ENCODE assay signal across 8 cellular contexts in genomic region chr5:139138790-139139189, GRCh38. TPM values are rescaled to one million over a fixed set of nuclear protein-coding genes. Genes with fewer than 3 reads are reported as not detected.
DNase-seq lines count a peak whose midpoint lies in the region; ATAC-seq and TF ChIP-seq lines count a peak whose summit lies in the region.

No MANE protein-coding gene starts in this region.

- ATAC-seq in HG03378 (IDR thresholded peaks at IDR 0.05; ENCODE audit: unreplicated experiment) (no peak), GM21737 (IDR thresholded peaks at IDR 0.05; ENCODE audit: unreplicated experiment) (no peak), GM18505 (IDR thresholded peaks at IDR 0.05; ENCODE audit: unreplicated experiment) (no peak)

- H3K36me3 Mint-ChIP-seq in mesothelial cell of epicardium = no peaks in the 10 kb centered on the region

- no peaks in the 10 kb centered on the region for H3K27me3 Mint-ChIP-seq in mesothelial cell of epicardium (ENCODE audit: low read depth)

- DNase-seq in Caki2 (ENCODE audit: low read depth) (peak; percentile 17), NCI-H2107 treated with DMSO at 0.1 percent for 48 hours (lab: John Stamatoyannopoulos, UW; ENCODE audit: unreplicated experiment) (peak; percentile 55), cerebellar cortex (ENCODE audit: low spot score) (peak; percentile 39), mesothelial cell of epicardium (ENCODE audit: low spot score in 2 of 2, unreplicated experiment in 2 of 2) (no peak), GF-D8 (lab: John Stamatoyannopoulos, UW) (no peak)

- no peak for TF ChIP-seq POLR2A in GM18505 (IDR thresholded peaks at IDR 0.05; ENCODE audit: borderline replicate concordance, extremely low read depth, insufficient read depth, insufficient read length)

- H3K9me3 Mint-ChIP-seq in mesothelial cell of epicardium = no peaks in the 10 kb centered on the region

- peaks cover 44% of the 10 kb centered on the region for H3K4me1 Mint-ChIP-seq in mesothelial cell of epicardium

- in situ Hi-C loops in Caki2 (cut with HindIII; ENCODE audit: low pct_unique_long_range_greater_than_20kb, low sequenced_read_pairs) = no loop called here

- peak overlapping the region; percentile 40 for H3K27ac Mint-ChIP-seq in mesothelial cell of epicardium

- H3K4me3 Mint-ChIP-seq in mesothelial cell of epicardium = no peak overlapping the region

- TF ChIP-seq CTCF in mesothelial cell of epicardium (IDR thresholded peaks at IDR 0.05; ENCODE audit: unreplicated experiment) = no peak

RNA-seq across cellular contexts. Expression of gene SIL1, which starts 59.4 kb away (rescaled TPM):
- total RNA-seq in Caki2 (2014; rRNA removed; shearing (Covaris generic); ENCODE audit: low replicate concordance) = 57.6 and 84.0 TPM in 2 replicates
- total RNA-seq in mesothelial cell of epicardium = 46.2 to 55.4 TPM (median 51.2 TPM) in 3 replicates

Comparison
In these comparisons a context has a peak if more than half of its experiments do, and no peak if none do; other contexts are left out.
1. DNase-seq: peak in Caki2 (single experiment), NCI-H2107 treated with DMSO at 0.1 percent for 48 hours (single experiment) and cerebellar cortex (single experiment); none in mesothelial cell of epicardium (0 of 2) and GF-D8 (single experiment).